Comparison of ENCODE assay signal across 11 cellular contexts in the genomic region with DNA sequence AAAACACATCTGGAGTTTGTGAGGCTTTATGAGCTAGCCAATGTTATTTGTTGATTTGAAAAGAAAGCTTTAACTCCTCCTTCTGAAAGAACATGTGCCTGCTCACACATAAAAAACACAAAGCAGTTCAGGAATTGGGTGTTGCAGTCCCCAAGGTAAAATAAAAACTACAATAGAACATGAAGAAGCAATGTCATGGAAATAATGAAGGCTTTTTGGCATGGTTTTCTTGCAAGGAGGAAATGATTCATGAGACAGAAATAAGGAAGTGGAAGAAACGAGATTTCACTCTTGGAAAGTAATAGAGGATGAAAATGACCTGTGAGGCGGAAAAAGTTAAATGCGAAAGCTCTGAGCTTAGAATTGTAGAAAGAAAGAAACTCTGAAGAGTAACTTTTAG.
DNase-seq lines count a peak whose midpoint lies in the region; ATAC-seq, FAIRE-seq and TF ChIP-seq lines count a peak whose summit lies in the region.
"Had no signal": no experiment of that assay in that cellular context is flagged by ENCODE, and none has a peak within 500 bp of the region (broad histone marks: within the 10 kb centered on the region; RNA-seq: fewer than 3 reads in every experiment).

No MANE protein-coding gene starts in this region.

- H3K27me3 ChIP-seq in ACC112 (ENCODE audit: insufficient read depth, low read length) = no peaks in the 10 kb centered on the region
- H3K27me3 ChIP-seq in right cardiac atrium (ENCODE audit: control insufficient read depth, insufficient read depth) = no peaks in the 10 kb centered on the region

- H3K4me3 ChIP-seq in ACC112 (ENCODE audit: low read depth, low read length) (no peak overlapping the region), astrocyte of the cerebellum (ENCODE audit: low read depth, low read length) (no peak overlapping the region), right cardiac atrium (ENCODE audit: low read length) (no peak overlapping the region)

- H3K4me1 ChIP-seq in ACC112 (ENCODE audit: control insufficient read depth, insufficient read depth, low read length, unreplicated experiment) (peaks cover 14% of the 10 kb centered on the region), right cardiac atrium (ENCODE audit: control insufficient read depth, insufficient read depth, low read length) (no peaks in the 10 kb centered on the region)

- H3K27ac ChIP-seq in ACC112 (ENCODE audit: low read depth, low read length) (peak overlapping the region; percentile 69), right cardiac atrium (ENCODE audit: low read length) (no peak overlapping the region)

- H2AFZ ChIP-seq in ACC112 (ENCODE audit: low read length, unreplicated experiment) = no peak overlapping the region

- ATAC-seq in right cardiac atrium (peak; percentile 47 to 81), HG02798 (IDR thresholded peaks at IDR 0.05; ENCODE audit: poor library complexity, unreplicated experiment) (no peak)
- ATAC-seq: activated T-cell treated with anti-CD3 and anti-CD28 coated beads, Interleukin-2, amount 50 U/mL, for 72 hours had no signal

- H3K9me3 ChIP-seq in right cardiac atrium (ENCODE audit: control insufficient read depth, low read length) = no peaks in the 10 kb centered on the region

- TF ChIP-seq CTCF in astrocyte of the cerebellum (IDR thresholded peaks at IDR 0.05; ENCODE audit: low read depth, low read length, missing control alignments) = no peak

- intact Hi-C loops in right cardiac atrium (cut with DNase I) = no loop called here

- DNase-seq in M059J (ENCODE audit: low read depth) (peak; percentile 85), astrocyte of the cerebellum (ENCODE audit: low read depth) (peak; percentile 38), right cardiac atrium (no peak), GM12892 (ENCODE audit: insufficient read length) (no peak)
- DNase-seq in stimulated activated naive CD4-positive, alpha-beta T cell treated with Interleukin-2 at 50 U/mL for 16 hours (lab: John Stamatoyannopoulos, UW) = no peak
- no peak for DNase-seq in stimulated activated CD4-positive, alpha-beta T cell treated with anti-CD3 and anti-CD28 coated beads, Interleukin-2, amount 100 ng/mL, for 24 hours
- DNase-seq: activated T-cell treated with anti-CD3 and anti-CD28 coated beads, Interleukin-2, amount 50 U/mL, for 72 hours; immature natural killer cell; NCI-H510A treated with DMSO at 0.1 percent for 48 hours had no signal

- no peak for TF ChIP-seq POLR2A in GM12892 (IDR thresholded peaks at IDR 0.05; ENCODE audit: low read depth, low read length)

- no peaks in the 10 kb centered on the region for H3K36me3 ChIP-seq in ACC112 (ENCODE audit: insufficient read depth, low read length)

- no peak for FAIRE-seq in GM12892 (lab: Jason Lieb, UNC)

- in situ Hi-C loops in astrocyte of the cerebellum (cut with HindIII; ENCODE audit: low sequenced_read_pairs) = no loop called here

- H3K79me2 ChIP-seq in ACC112 (ENCODE audit: control insufficient read depth, insufficient read depth, low read length, unreplicated experiment) = no peaks in the 10 kb centered on the region

- 33% methylated on average over 3 of the region's 3 CpGs for WGBS in right cardiac atrium

Comparison
In these comparisons a context has a peak if more than half of its experiments do, and no peak if none do; other contexts are left out.
1. DNase-seq: peak in M059J (single experiment) and astrocyte of the cerebellum (single experiment); none in right cardiac atrium (0 of 3), stimulated activated naive CD4-positive, alpha-beta T cell treated with Interleukin-2 at 50 U/mL for 16 hours (single experiment), GM12892 (single experiment) and stimulated activated CD4-positive, alpha-beta T cell treated with anti-CD3 and anti-CD28 coated beads, Interleukin-2, amount 100 ng/mL, for 24 hours (0 of 2).